9 cellular contexts compared by ENCODE assay signal in the genomic region with DNA sequence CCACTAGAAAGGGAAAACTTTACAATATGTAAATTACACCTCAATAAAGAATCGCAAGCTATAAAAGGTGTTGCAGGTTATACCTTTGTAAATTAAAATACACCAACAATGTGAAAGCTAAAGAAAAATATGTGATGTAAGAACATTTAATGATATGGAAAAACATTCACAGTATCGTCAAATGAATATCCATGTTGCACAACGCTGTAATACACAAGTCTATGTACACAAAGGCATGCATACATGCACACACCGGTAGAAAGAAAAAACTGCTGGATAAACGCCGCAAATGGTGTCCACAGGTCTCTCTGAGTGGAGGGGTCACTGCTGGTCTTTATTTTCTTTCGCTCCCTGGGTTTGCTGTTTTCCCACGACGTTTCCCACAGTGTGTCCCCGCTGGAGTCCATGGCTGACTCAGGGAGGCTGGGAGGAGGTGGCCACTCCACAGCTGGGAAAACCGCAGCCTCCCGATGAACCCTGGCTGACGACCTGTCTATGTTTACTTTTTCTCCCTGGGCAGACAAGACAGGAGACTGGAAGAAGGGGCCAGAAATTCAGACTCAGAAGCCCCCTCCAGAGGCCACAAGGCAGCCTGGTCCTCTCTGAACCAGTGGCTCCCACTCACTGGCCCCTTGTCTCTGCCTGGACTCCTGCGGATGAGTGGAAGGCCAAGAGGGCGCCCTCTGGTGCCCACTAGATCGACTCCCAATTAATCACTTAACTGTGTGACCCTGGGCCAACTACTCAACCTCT. TPM values are rescaled to one million over a fixed set of nuclear protein-coding genes. Genes with fewer than 3 reads are reported as not detected.
DNase-seq lines count a peak whose midpoint lies in the region; ATAC-seq and TF ChIP-seq lines count a peak whose summit lies in the region.
"Had no signal": no experiment of that assay in that cellular context is flagged by ENCODE, and none has a peak within 500 bp of the region (broad histone marks: within the 10 kb centered on the region; RNA-seq: fewer than 3 reads in every experiment).

No MANE protein-coding gene starts in this region.

- no peak overlapping the region for H3K4me2 ChIP-seq in neuronal stem cell (ENCODE audit: insufficient read depth, low read length, poor library complexity, severe bottlenecking)

- TF ChIP-seq CTCF in GM06990 (IDR thresholded peaks at IDR 0.05; ENCODE audit: insufficient read depth, low read length, poor library complexity, severe bottlenecking) (peak; percentile 41), epithelial cell of esophagus (IDR thresholded peaks at IDR 0.05; ENCODE audit: insufficient read depth, low read depth, low read length, missing control alignments) (peak; percentile 20), natural killer cell (IDR thresholded peaks at IDR 0.05) (no peak)

- H3K14ac ChIP-seq in neuronal stem cell (ENCODE audit: low read length): no peak overlapping the region

- H3K36me3 Mint-ChIP-seq in natural killer cell: no peaks in the 10 kb centered on the region

- H4K8ac ChIP-seq in neuronal stem cell (ENCODE audit: low read depth, low read length): no peak overlapping the region

- H2BK12ac ChIP-seq in neuronal stem cell (ENCODE audit: low read length): no peak overlapping the region

- no peak overlapping the region for H4K91ac ChIP-seq in neuronal stem cell (ENCODE audit: low read depth, low read length, poor library complexity)

- H3K36me3 ChIP-seq in GM06990 (ENCODE audit: control insufficient read depth, insufficient read depth, low read length) (no peaks in the 10 kb centered on the region), neuronal stem cell (replicated peaks in 1 of 2; ENCODE audit: control insufficient read depth in 2 of 2, insufficient read depth in 2 of 2, low read length in 2 of 2) (no peaks in the 10 kb centered on the region)

- H2BK120ac ChIP-seq in neuronal stem cell (ENCODE audit: low read depth, low read length): no peak overlapping the region

- no peaks in the 10 kb centered on the region for H3K4me1 Mint-ChIP-seq in natural killer cell

- no CpG with 5 or more reads among the region's 16 CpGs for WGBS in neuronal stem cell (ENCODE audit: extremely low coverage in 2 of 2, insufficient read length in 2 of 2, insufficient replicate concordance in 1 of 2), 2 donors

- peak overlapping the region; percentile 41 for H3K18ac ChIP-seq in neuronal stem cell (ENCODE audit: low read length)

- DNase-seq in GM06990 (ENCODE audit: extremely low read depth, insufficient read length) (no peak), NCI-H69 (lab: John Stamatoyannopoulos, UW) (peak; percentile 39), epithelial cell of esophagus (ENCODE audit: low read depth) (peak; percentile 31), neuronal stem cell (ENCODE audit: low spot score) (no peak), DMS153 (lab: John Stamatoyannopoulos, UW) (no peak), G401 (ENCODE audit: low spot score) (no peak), natural killer cell (no peak)

- no peak overlapping the region for H3K9ac ChIP-seq in neuronal stem cell (ENCODE audit: low read depth, low read length, poor library complexity)

- H3K4me3 ChIP-seq in GM06990 (replicated peaks; ENCODE audit: low read depth, low read length): no peak overlapping the region
- H3K4me3 ChIP-seq in epithelial cell of esophagus (ENCODE audit: low read length): no peak overlapping the region
- H3K4me3 ChIP-seq in neuronal stem cell (ENCODE audit: low read length in 2 of 2): no peak overlapping the region

- ATAC-seq in HG03457 (IDR thresholded peaks at IDR 0.05; ENCODE audit: unreplicated experiment): no peak
- no peak for ATAC-seq in natural killer cell

- H3K27me3 Mint-ChIP-seq in natural killer cell (ENCODE audit: low read depth in 2 of 2): peaks cover 28 to 49% of the 10 kb centered on the region in 2 donors

- H3K4me3 Mint-ChIP-seq in natural killer cell: no peak overlapping the region

- no peak overlapping the region for H3K27ac ChIP-seq in neuronal stem cell (replicated peaks; ENCODE audit: low read length)

- H3K4ac ChIP-seq in neuronal stem cell (ENCODE audit: low read length): no peak overlapping the region

- no peak overlapping the region for H3K23ac ChIP-seq in neuronal stem cell (ENCODE audit: low read depth, low read length, poor library complexity)

- H3K79me1 ChIP-seq in neuronal stem cell (ENCODE audit: low read depth, low read length): no peaks in the 10 kb centered on the region

- no peak overlapping the region for H2BK15ac ChIP-seq in neuronal stem cell (ENCODE audit: low read length)

- in situ Hi-C loops in G401 (cut with HindIII; ENCODE audit: low sequenced_read_pairs): no loop called here

- no peak overlapping the region for H2AK5ac ChIP-seq in neuronal stem cell (ENCODE audit: low read depth, low read length)

- peaks cover 0 to 2% of the 10 kb centered on the region in 2 donors for H3K9me3 ChIP-seq in neuronal stem cell (replicated peaks in 1 of 2; ENCODE audit: control insufficient read depth in 2 of 2, insufficient read depth in 1 of 2, low read depth in 1 of 2, low read length in 2 of 2)

- no peak overlapping the region for H2BK5ac ChIP-seq in neuronal stem cell (ENCODE audit: low read length)

- no peak overlapping the region for H2AFZ ChIP-seq in neuronal stem cell (ENCODE audit: low read length)

- intact Hi-C loops in natural killer cell (cut with micrococcal nuclease): no loop called here

- H3K27ac Mint-ChIP-seq in natural killer cell: no peak overlapping the region

- H3K9me3 Mint-ChIP-seq in natural killer cell: no peaks in the 10 kb centered on the region

- peaks cover 0 to 13% of the 10 kb centered on the region in 2 donors for H3K4me1 ChIP-seq in neuronal stem cell (ENCODE audit: control insufficient read depth in 2 of 2, insufficient read depth in 1 of 2, low read depth in 1 of 2, low read length in 2 of 2)

- H3K27me3 ChIP-seq in GM06990 (replicated peaks; ENCODE audit: control insufficient read depth, insufficient read depth, low read length) (no peaks in the 10 kb centered on the region; the same call in 1 of the 2 replicates), neuronal stem cell (ENCODE audit: control insufficient read depth in 3 of 3, insufficient read depth in 3 of 3, low read depth in 1 of 3, low read length in 3 of 3) (peaks cover 0 to 11% (median 0%) of the 10 kb centered on the region in 3 experiments)

RNA-seq across cellular contexts. Expression of a gene that starts 13.0 kb away (rescaled TPM):
- polyA plus RNA-seq in neuronal stem cell (2013, experiment 1 of 2): not detected
- polyA plus RNA-seq in neuronal stem cell (2013, experiment 2 of 2): not detected
- not detected in 2 replicates for total RNA-seq in G401 (2014; rRNA removed; shearing (Covaris generic))
- total RNA-seq in natural killer cell: under 1 TPM in 1 of 3 donors, not detected in 2; 0.20 TPM

RNA-seq across cellular contexts. Expression of a gene that starts 30.5 kb away (rescaled TPM):
- 0.33 TPM for polyA plus RNA-seq in neuronal stem cell (2013, experiment 1 of 2)
- 0.21 TPM for polyA plus RNA-seq in neuronal stem cell (2013, experiment 2 of 2)
- total RNA-seq in G401 (2014; rRNA removed; shearing (Covaris generic)): not detected in 2 replicates
- not detected for total RNA-seq in natural killer cell

RNA-seq across cellular contexts. Expression of a gene that starts 55.3 kb away (rescaled TPM):
- polyA plus RNA-seq in neuronal stem cell (2013, experiment 1 of 2): 0.04 TPM
- 0.03 TPM for polyA plus RNA-seq in neuronal stem cell (2013, experiment 2 of 2)
- not detected in 2 replicates for total RNA-seq in G401 (2014; rRNA removed; shearing (Covaris generic))
- not detected for total RNA-seq in natural killer cell
- polyA plus RNA-seq: esophagus had no signal

Comparison
In these comparisons a context has a peak if more than half of its experiments do, and no peak if none do; other contexts are left out.
1. DNase-seq: peak in NCI-H69 (single experiment) and epithelial cell of esophagus (single experiment); none in GM06990 (single experiment), neuronal stem cell (single experiment), DMS153 (single experiment), G401 (single experiment) and natural killer cell (single experiment).